Comparison of ENCODE assay signal across 8 cellular contexts in genomic region chr3:54122802-54123537, GRCh38. TPM values are rescaled to one million over a fixed set of nuclear protein-coding genes. Genes with fewer than 3 reads are reported as not detected.
DNase-seq lines count a peak whose midpoint lies in the region; ATAC-seq and TF ChIP-seq lines count a peak whose summit lies in the region.

No MANE protein-coding gene starts in this region.

- DNase-seq in GM13976 (ENCODE audit: low spot score) = peak; percentile 38
- no peak for DNase-seq in right atrium auricular region (ENCODE audit: low spot score)
- DNase-seq in psoas muscle = no peak
- no peak for DNase-seq in CD4-positive, alpha-beta T cell
- no peak for DNase-seq in erythroblast (lab: John Stamatoyannopoulos, UW)
- DNase-seq in NCI-H524 treated with DMSO at 0.1 percent for 48 hours (lab: John Stamatoyannopoulos, UW) = no peak

- H3K27ac ChIP-seq in SU-DHL-6 (ENCODE audit: low read depth, low read length) = no peak overlapping the region
- peak overlapping the region; percentile 74 to 80 for H3K27ac ChIP-seq in right atrium auricular region
- H3K27ac ChIP-seq in psoas muscle = peak overlapping the region; percentile 50
- no peak overlapping the region for H3K27ac ChIP-seq in CD4-positive, alpha-beta T cell (ENCODE audit: low read depth, low read length)

- WGBS in psoas muscle, 3 donors = 1% methylated on average over 38 to 51 of the region's 51 CpGs

- peak overlapping the region; percentile 31 for H3K4me2 ChIP-seq in SU-DHL-6 (ENCODE audit: low read depth, low read length, poor library complexity, severe bottlenecking)

- H3K36me3 ChIP-seq in SU-DHL-6 (ENCODE audit: low read length) (no peaks in the 10 kb centered on the region), right atrium auricular region (no peaks in the 10 kb centered on the region), psoas muscle (ENCODE audit: insufficient read depth in 1 of 2, low read depth in 1 of 2) (no peaks in the 10 kb centered on the region)

- intact Hi-C loops in psoas muscle (cut with DNase I) = loop anchor here in 1 of 2 donors (10.0 kb wide), 1 partner anchor 178 kb away; no protein-coding TSS in a partner anchor
- intact Hi-C loops in CD4-positive, alpha-beta T cell (cut with DNase I, micrococcal nuclease) = no loop called here

- no peaks in the 10 kb centered on the region for H3K9me2 ChIP-seq in SU-DHL-6 (replicated peaks; ENCODE audit: insufficient read depth, low read length)

- no peaks in the 10 kb centered on the region for H3K36me3 Mint-ChIP-seq in CD4-positive, alpha-beta T cell (ENCODE audit: low read depth)

- no peak overlapping the region for H3K27ac Mint-ChIP-seq in CD4-positive, alpha-beta T cell

- TF ChIP-seq CTCF in GM13976 (IDR thresholded peaks at IDR 0.05; ENCODE audit: borderline replicate concordance, control extremely low read depth, extremely low read depth, insufficient read depth, missing control alignments) (no peak), SU-DHL-6 (IDR thresholded peaks at IDR 0.05; ENCODE audit: insufficient read depth, low read length, poor library complexity, severe bottlenecking) (no peak), right atrium auricular region (IDR thresholded peaks at IDR 0.05) (no peak), psoas muscle (IDR thresholded peaks at IDR 0.05) (no peak)
- no peak for TF ChIP-seq CTCF in CD4-positive, alpha-beta T cell (IDR thresholded peaks at IDR 0.05)

- H3K27me3 Mint-ChIP-seq in CD4-positive, alpha-beta T cell = peaks cover 60% of the 10 kb centered on the region

- no peak for TF ChIP-seq POLR2A in erythroblast (IDR thresholded peaks at IDR 0.05; ENCODE audit: low read length)

- in situ Hi-C loops in GM13976 (cut with MboI; ENCODE audit: low sequenced_read_pairs, unreplicated experiment) = no loop called here

- no peaks in the 10 kb centered on the region for H4K20me1 ChIP-seq in SU-DHL-6 (ENCODE audit: low read depth, low read length)

- no peaks in the 10 kb centered on the region for H3F3A ChIP-seq in SU-DHL-6 (ENCODE audit: insufficient read depth)

- H2AFZ ChIP-seq in SU-DHL-6 (ENCODE audit: low read depth, low read length, severe bottlenecking) = no peak overlapping the region

- no peaks in the 10 kb centered on the region for H3K9me3 ChIP-seq in SU-DHL-6 (ENCODE audit: insufficient read depth, low read length)
- no peaks in the 10 kb centered on the region for H3K9me3 ChIP-seq in right atrium auricular region
- H3K9me3 ChIP-seq in psoas muscle = no peaks in the 10 kb centered on the region
- H3K9me3 ChIP-seq in CD4-positive, alpha-beta T cell (ENCODE audit: control insufficient read depth, low read length) = no peaks in the 10 kb centered on the region

- H3K79me2 ChIP-seq in SU-DHL-6 (ENCODE audit: insufficient read depth, low read length) = no peaks in the 10 kb centered on the region

- H3K4me3 ChIP-seq in SU-DHL-6 (ENCODE audit: insufficient read depth, low read length, poor library complexity, severe bottlenecking) = no peak overlapping the region
- peak overlapping the region; percentile 48 to 70 for H3K4me3 ChIP-seq in right atrium auricular region
- H3K4me3 ChIP-seq in psoas muscle = peak overlapping the region; percentile 73

- POLR2A ChIA-PET in CD4-positive, alpha-beta T cell (lab: Charles Lee) = no interaction called here

- H3K27me3 ChIP-seq in SU-DHL-6 (ENCODE audit: low read length) = no peaks in the 10 kb centered on the region
- no peaks in the 10 kb centered on the region for H3K27me3 ChIP-seq in right atrium auricular region
- no peaks in the 10 kb centered on the region for H3K27me3 ChIP-seq in psoas muscle (ENCODE audit: insufficient read depth in 3 of 3, low read length in 2 of 3)
- H3K27me3 ChIP-seq in CD4-positive, alpha-beta T cell (ENCODE audit: control insufficient read depth, insufficient read depth, low read length) = peaks cover 60% of the 10 kb centered on the region

- ATAC-seq in psoas muscle (peak; percentile 15 to 30 (median 17)), GM21825 (IDR thresholded peaks at IDR 0.05; ENCODE audit: unreplicated experiment) (no peak)
- no peak for ATAC-seq in CD4-positive, alpha-beta T cell (ENCODE audit: poor library complexity)

- peak overlapping the region; percentile 18; the same call in 1 of the 2 replicates for H3K9ac ChIP-seq in SU-DHL-6 (ENCODE audit: low read length)

- H3K9me3 Mint-ChIP-seq in CD4-positive, alpha-beta T cell = no peaks in the 10 kb centered on the region

- peaks cover 0 to 10% of the 10 kb centered on the region in 2 donors for H3K4me1 ChIP-seq in right atrium auricular region
- H3K4me1 ChIP-seq in psoas muscle = peaks cover 9% of the 10 kb centered on the region

- H3K4me3 Mint-ChIP-seq in CD4-positive, alpha-beta T cell = no peak overlapping the region

- H3K4me1 Mint-ChIP-seq in CD4-positive, alpha-beta T cell (ENCODE audit: low read depth) = peaks cover 12% of the 10 kb centered on the region

- CTCF ChIA-PET in CD4-positive, alpha-beta T cell (lab: Charles Lee) = no interaction called here

RNA-seq across cellular contexts. Expression of gene CACNA2D3, which starts 0.6 kb away (rescaled TPM):
- total RNA-seq in right atrium auricular region = 10 to 100 TPM; 10.9 to 17.2 TPM
- 10 to 100 TPM in 2 of 4 donors, 1 to 10 TPM in 2; 6.1 to 13.5 (median 8.5) TPM for total RNA-seq in psoas muscle
- 10 to 100 TPM in 1 of 3 donors, 1 to 10 TPM in 2; 2.7 to 11.7 (median 9.0) TPM for polyA plus RNA-seq in psoas muscle
- total RNA-seq in CD4-positive, alpha-beta T cell = under 1 TPM in 1 of 2 experiments, not detected in 1; 0.08 TPM

Comparison
In these comparisons a context has a peak if more than half of its experiments do, and no peak if none do; other contexts are left out.
1. H3K27ac ChIP-seq: peak in right atrium auricular region (2 of 2) and psoas muscle (single experiment); none in SU-DHL-6 (single experiment) and CD4-positive, alpha-beta T cell (single experiment).
2. ATAC-seq: peak in psoas muscle (4 of 4); none in CD4-positive, alpha-beta T cell (single experiment) and GM21825 (single experiment).
3. RNA of gene CACNA2D3, which starts 0.6 kb away (total RNA-seq): 10.9 to 17.2 TPM in right atrium auricular region and 6.1 to 13.5 TPM in psoas muscle; 0.08 TPM in CD4-positive, alpha-beta T cell; every median in the first group is over 4 times any median in the second.